ENCODE assay signal across 12 cellular contexts in the genomic region with DNA sequence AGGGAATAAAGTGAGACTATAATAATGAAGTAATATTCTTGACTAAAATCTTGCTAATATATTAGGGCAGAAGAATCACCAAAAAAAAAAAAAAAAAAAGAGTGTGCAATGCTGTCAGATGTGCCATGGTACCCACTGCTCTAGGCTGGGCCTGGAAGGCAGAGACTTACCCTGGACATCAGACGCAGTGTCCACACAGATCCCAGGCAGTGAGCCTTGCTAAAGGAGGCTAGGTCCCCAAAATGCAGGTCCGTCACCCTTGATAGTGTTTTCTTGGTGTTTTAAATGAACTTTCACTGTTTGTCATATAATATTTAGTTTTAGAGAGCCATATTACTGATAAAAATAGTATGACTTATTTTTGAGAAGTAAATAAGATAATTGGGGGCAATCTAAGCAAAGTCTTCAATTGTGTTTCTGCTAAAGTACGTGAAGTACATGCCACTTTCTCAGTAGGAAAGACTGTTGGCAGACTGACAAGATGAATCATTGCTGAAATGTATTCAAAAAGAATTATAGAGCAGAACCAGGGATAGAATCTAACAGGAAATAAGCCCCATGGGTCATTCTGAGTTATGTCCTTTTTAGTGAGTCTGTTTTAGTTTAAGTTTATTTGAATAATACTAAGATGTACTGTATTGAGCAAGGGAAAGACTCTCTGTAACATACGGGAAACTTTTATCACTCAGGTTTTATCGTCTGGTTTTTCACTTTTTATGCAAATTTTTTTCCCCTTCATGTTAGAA.
DNase-seq lines count a peak whose midpoint lies in the region; ATAC-seq, FAIRE-seq and TF ChIP-seq lines count a peak whose summit lies in the region.
"Had no signal": no experiment of that assay in that cellular context is flagged by ENCODE, and none has a peak within 500 bp of the region (broad histone marks: within the 10 kb centered on the region; RNA-seq: fewer than 3 reads in every experiment).

No MANE protein-coding gene starts in this region.

- H3K4me1 ChIP-seq in keratinocyte (ENCODE audit: control insufficient read depth, extremely low read depth, insufficient read depth, low read length): peaks cover 25% of the 10 kb centered on the region
- no peaks in the 10 kb centered on the region for H3K4me1 ChIP-seq in Karpas-422 (ENCODE audit: low read length)
- H3K4me1 ChIP-seq in BE2C: no peaks in the 10 kb centered on the region
- H3K4me1 ChIP-seq: spleen, stomach had no signal

- H3K9ac ChIP-seq in keratinocyte (ENCODE audit: control insufficient read depth, extremely low read depth, insufficient read depth, low read length) (no peak overlapping the region), Karpas-422 (ENCODE audit: low read length) (no peak overlapping the region)

- H3K79me2 ChIP-seq in keratinocyte (ENCODE audit: control insufficient read depth, insufficient read depth, low read length) (no peaks in the 10 kb centered on the region), Karpas-422 (ENCODE audit: low read length) (no peaks in the 10 kb centered on the region)

- H3K9me3 ChIP-seq in keratinocyte (ENCODE audit: control insufficient read depth, low read depth, low read length): no peaks in the 10 kb centered on the region
- no peaks in the 10 kb centered on the region for H3K9me3 ChIP-seq in Karpas-422 (ENCODE audit: low read length)
- H3K9me3 ChIP-seq in BE2C: no peaks in the 10 kb centered on the region

- DNase-seq in AG09309 (ENCODE audit: low read depth): peak; percentile 90
- DNase-seq in amniotic stem cell (lab: John Stamatoyannopoulos, UW): peak; percentile 89
- peak; percentile 23 for DNase-seq in keratinocyte (ENCODE audit: low read depth, low spot score)
- no peak for DNase-seq in NK-92 (lab: John Stamatoyannopoulos, UW; ENCODE audit: unreplicated experiment)
- DNase-seq in Karpas-422: no peak
- no peak for DNase-seq in BE2C
- DNase-seq: NCI-H1048, spleen, stomach had no signal

- H3K27me3 ChIP-seq in keratinocyte (ENCODE audit: control insufficient read depth, extremely low read depth, insufficient read depth, low read length) (no peaks in the 10 kb centered on the region), Karpas-422 (ENCODE audit: low read length) (no peaks in the 10 kb centered on the region), BE2C (no peaks in the 10 kb centered on the region)
- H3K27me3 ChIP-seq: spleen, stomach had no signal

- peaks cover 9% of the 10 kb centered on the region for H3K9me3 Mint-ChIP-seq in activated T-helper 17 cell treated with anti-CD3 and anti-CD28 coated beads, Interleukin-2, amount 50 U/mL, for 72 hours

- peak; percentile 57 for FAIRE-seq in keratinocyte (lab: Jason Lieb, UNC)

- H3K4me3 Mint-ChIP-seq in activated T-helper 17 cell treated with anti-CD3 and anti-CD28 coated beads, Interleukin-2, amount 50 U/mL, for 72 hours: no peak overlapping the region
- H3K4me3 Mint-ChIP-seq: dendritic cell treated with granulocyte-macrophage colony-stimulating factor and Interleukin-4, amounts not matched to agents 40 ng/mL and 50 ng/mL, for 4 days had no signal

- H3K4me3 ChIP-seq in AG09309 (ENCODE audit: control insufficient read depth, low read depth, low read length) (no peak overlapping the region), keratinocyte (ENCODE audit: control insufficient read depth in 2 of 3, extremely low read depth in 1 of 3, insufficient read depth in 2 of 3, low read depth in 1 of 3, low read length in 3 of 3) (no peak overlapping the region), Karpas-422 (ENCODE audit: low read length) (no peak overlapping the region), BE2C (ENCODE audit: low read depth, low read length) (no peak overlapping the region)
- H3K4me3 ChIP-seq: spleen, stomach had no signal

- H3K36me3 Mint-ChIP-seq in activated T-helper 17 cell treated with anti-CD3 and anti-CD28 coated beads, Interleukin-2, amount 50 U/mL, for 72 hours (ENCODE audit: low read depth): no peaks in the 10 kb centered on the region

- H3K27ac Mint-ChIP-seq in activated T-helper 17 cell treated with anti-CD3 and anti-CD28 coated beads, Interleukin-2, amount 50 U/mL, for 72 hours: no peak overlapping the region
- H3K27ac Mint-ChIP-seq: dendritic cell treated with granulocyte-macrophage colony-stimulating factor and Interleukin-4, amounts not matched to agents 40 ng/mL and 50 ng/mL, for 4 days had no signal

- H4K20me1 ChIP-seq in keratinocyte (ENCODE audit: control insufficient read depth, extremely low read depth, insufficient read depth, low read length): no peaks in the 10 kb centered on the region
- no peaks in the 10 kb centered on the region for H4K20me1 ChIP-seq in Karpas-422 (ENCODE audit: insufficient read depth, low read depth, low read length)

- H3K9me2 ChIP-seq in Karpas-422 (replicated peaks; ENCODE audit: insufficient read depth, low read length): no peaks in the 10 kb centered on the region; the same call in 1 of the 2 replicates

- H3K36me3 ChIP-seq in keratinocyte (ENCODE audit: control insufficient read depth in 2 of 2, extremely low read depth in 1 of 2, insufficient read depth in 2 of 2, low read length in 2 of 2) (no peaks in the 10 kb centered on the region), Karpas-422 (ENCODE audit: insufficient read depth, low read length) (no peaks in the 10 kb centered on the region), BE2C (no peaks in the 10 kb centered on the region)
- H3K36me3 ChIP-seq: spleen, stomach had no signal

- peak; percentile 54 for ATAC-seq in HG03378 (IDR thresholded peaks at IDR 0.05; ENCODE audit: unreplicated experiment)
- no peak for ATAC-seq in activated T-helper 17 cell treated with anti-CD3 and anti-CD28 coated beads, Interleukin-2, amount 50 U/mL, for 72 hours (replicated peaks)

- TF ChIP-seq CTCF in AG09309 (IDR thresholded peaks at IDR 0.05; ENCODE audit: control insufficient read depth, insufficient read depth, low read depth, low read length, missing control alignments): no peak
- no peak for TF ChIP-seq CTCF in keratinocyte (optimal IDR thresholded peaks at IDR 0.05 in 1 of 3, IDR thresholded peaks at IDR 0.05 in 1 of 3, conservative IDR thresholded peaks at IDR 0.05 in 1 of 3; ENCODE audit: extremely low read depth in 1 of 3, insufficient read depth in 2 of 3, low read length in 3 of 3)
- TF ChIP-seq CTCF in BE2C (IDR thresholded peaks at IDR 0.05; ENCODE audit: low read depth, low read length): no peak

- H3K27me3 Mint-ChIP-seq in activated T-helper 17 cell treated with anti-CD3 and anti-CD28 coated beads, Interleukin-2, amount 50 U/mL, for 72 hours: no peaks in the 10 kb centered on the region
- H3K27me3 Mint-ChIP-seq: dendritic cell treated with granulocyte-macrophage colony-stimulating factor and Interleukin-4, amounts not matched to agents 40 ng/mL and 50 ng/mL, for 4 days had no signal

- no peaks in the 10 kb centered on the region for H3K4me1 Mint-ChIP-seq in activated T-helper 17 cell treated with anti-CD3 and anti-CD28 coated beads, Interleukin-2, amount 50 U/mL, for 72 hours

- dilution Hi-C loops in keratinocyte (cut with MboI; ENCODE audit: extremely low pct_ligation_motif_present, low sequenced_read_pairs): no loop called here

- no peak overlapping the region for H2AFZ ChIP-seq in keratinocyte (ENCODE audit: control insufficient read depth, low read length)
- H2AFZ ChIP-seq in Karpas-422 (ENCODE audit: low read length): no peak overlapping the region

- H3K4me2 ChIP-seq in keratinocyte (ENCODE audit: control insufficient read depth, extremely low read depth, insufficient read depth, low read depth, low read length) (peak overlapping the region; percentile 57), Karpas-422 (ENCODE audit: low read depth, low read length, poor library complexity, severe bottlenecking) (no peak overlapping the region)

- no peaks in the 10 kb centered on the region for H3K9me1 ChIP-seq in keratinocyte (ENCODE audit: control insufficient read depth, extremely low read depth, insufficient read depth, low read length)

- H3K27ac ChIP-seq in keratinocyte (ENCODE audit: control insufficient read depth, insufficient read depth, low read length) (no peak overlapping the region), Karpas-422 (ENCODE audit: low read length) (no peak overlapping the region)
- H3K27ac ChIP-seq: spleen, stomach had no signal

Comparison
In these comparisons a context has a peak if more than half of its experiments do, and no peak if none do; other contexts are left out.
1. DNase-seq: peak in AG09309 (single experiment), amniotic stem cell (single experiment) and keratinocyte (single experiment); none in NK-92 (single experiment), Karpas-422 (single experiment) and BE2C (single experiment).